8 cellular contexts compared by ENCODE assay signal in genomic region chr19:1490020-1490310, GRCh38. TPM values are rescaled to one million over a fixed set of nuclear protein-coding genes. Genes with fewer than 3 reads are reported as not detected.
A peak's percentile ranks its signal among the peaks of the same experiment; 100 is the strongest.
DNase-seq lines count a peak whose midpoint lies in the region; ATAC-seq and TF ChIP-seq lines count a peak whose summit lies in the region.

No MANE protein-coding gene starts in this region.

- peaks cover 5% of the 10 kb centered on the region for H3K4me1 Mint-ChIP-seq in nephron

- H3K4me3 Mint-ChIP-seq in nephron = peak overlapping the region; percentile 42 to 87 (median 66)

- ATAC-seq in GM18511 (IDR thresholded peaks at IDR 0.05; ENCODE audit: unreplicated experiment) (no peak), foreskin keratinocyte (no peak)

- no peaks in the 10 kb centered on the region for H3K36me3 ChIP-seq in BJ (ENCODE audit: control insufficient read depth, insufficient read depth, low read length)

- CTCF ChIA-PET in BJ (lab: Yijun Ruan, JAX) = interaction anchor here (1.2 kb wide), 1 partner anchor 10 kb away, joined by 4 read pairs; no protein-coding TSS in a partner anchor

- intact Hi-C loops in dorsolateral prefrontal cortex (cut with DNase I) = no loop called here

- no peak overlapping the region for H3K27ac Mint-ChIP-seq in nephron

- TF ChIP-seq CTCF in BJ (IDR thresholded peaks at IDR 0.05; ENCODE audit: insufficient read depth, low read depth, low read length) (no peak), dorsolateral prefrontal cortex (IDR thresholded peaks at IDR 0.05 in 54 of 56, conservative IDR thresholded peaks at IDR 0.05 in 2 of 56; ENCODE audit: low read depth in 1 of 56, partially characterized antibody in 56 of 56) (no peak), nephron (IDR thresholded peaks at IDR 0.05; ENCODE audit: unreplicated experiment in 3 of 3) (no peak), foreskin keratinocyte (conservative IDR thresholded peaks at IDR 0.05) (no peak)

- H3K36me3 Mint-ChIP-seq in nephron (ENCODE audit: low read depth) = no peaks in the 10 kb centered on the region

- H3K9me3 Mint-ChIP-seq in nephron = no peaks in the 10 kb centered on the region

- H3K4me3 ChIP-seq in BJ (ENCODE audit: low read depth, low read length) (peak overlapping the region; percentile 61), dorsolateral prefrontal cortex (peak overlapping the region; percentile 35 to 84 (median 68))
- peak overlapping the region; percentile 69 for H3K4me3 ChIP-seq in Jurkat, Clone E6-1 (ENCODE audit: low read length)

- H3K4me1 ChIP-seq in foreskin keratinocyte = no peaks in the 10 kb centered on the region

- H3K27me3 ChIP-seq in BJ (ENCODE audit: control insufficient read depth, insufficient read depth, low read length) (peaks cover 4% of the 10 kb centered on the region), dorsolateral prefrontal cortex (no peaks in the 10 kb centered on the region), foreskin keratinocyte (no peaks in the 10 kb centered on the region)

- H3K27me3 Mint-ChIP-seq in nephron (ENCODE audit: low read depth) = peaks cover 21% of the 10 kb centered on the region

- POLR2A ChIA-PET in BJ (lab: Charles Lee) = no interaction called here

- peak overlapping the region in 51 of 59 donors; percentile 0 to 86 (median 64) for H3K27ac ChIP-seq in dorsolateral prefrontal cortex
- H3K27ac ChIP-seq in foreskin keratinocyte = no peak overlapping the region

- DNase-seq in BJ (ENCODE audit: low read depth) (no peak), dorsolateral prefrontal cortex (no peak), NCI-H345 (lab: John Stamatoyannopoulos, UW) (no peak), foreskin keratinocyte (no peak), ecto neural progenitor cell (ENCODE audit: low spot score) (no peak)
- DNase-seq in Jurkat, Clone E6-1 (ENCODE audit: low read depth, low spot score) = peak; percentile 39

RNA-seq across cellular contexts. Expression of gene PCSK4, which starts 0.2 kb away (rescaled TPM):
- polyA plus RNA-seq in BJ (2011; rRNA removed) = 0.59 and 1.3 TPM in 2 replicates
- 0.62 and 2.3 TPM in 2 replicates for polyA minus RNA-seq in BJ (2011; rRNA and poly(A)+ RNA removed)
- 6.6 TPM for polyA plus RNA-seq in Jurkat, Clone E6-1 (2012; ENCODE audit: insufficient read depth, insufficient read length)
- total RNA-seq in dorsolateral prefrontal cortex = 10 to 100 TPM in 50 of 120 experiments, 1 to 10 TPM in 70; 4.5 to 20.4 (median 9.5) TPM
- 0.78 and 0.92 TPM in 2 replicates for total RNA-seq in foreskin keratinocyte
- polyA plus RNA-seq in foreskin keratinocyte = 1.0 and 1.1 TPM in 2 replicates

RNA-seq across cellular contexts. Expression of gene REEP6, which starts 1.0 kb away (rescaled TPM):
- polyA plus RNA-seq in BJ (2011; rRNA removed) (1.7 and 3.1 TPM in 2 replicates), foreskin keratinocyte (1.8 and 2.1 TPM in 2 replicates)
- 0.38 and 2.0 TPM in 2 replicates for polyA minus RNA-seq in BJ (2011; rRNA and poly(A)+ RNA removed)
- polyA plus RNA-seq in Jurkat, Clone E6-1 (2012; ENCODE audit: insufficient read depth, insufficient read length) = 10.0 TPM
- total RNA-seq in dorsolateral prefrontal cortex (10 to 100 TPM in 116 of 120 experiments, 1 to 10 TPM in 4; 6.9 to 23.9 (median 14.3) TPM), foreskin keratinocyte (1.1 and 1.4 TPM in 2 replicates)

RNA-seq across cellular contexts. Expression of gene C19orf25, which starts 10.9 kb away (rescaled TPM):
- polyA plus RNA-seq in BJ (2011; rRNA removed) (23.9 and 32.6 TPM in 2 replicates), foreskin keratinocyte (40.3 and 43.0 TPM in 2 replicates)
- polyA minus RNA-seq in BJ (2011; rRNA and poly(A)+ RNA removed) = 6.6 and 9.6 TPM in 2 replicates
- polyA plus RNA-seq in Jurkat, Clone E6-1 (2012; ENCODE audit: insufficient read depth, insufficient read length) = 34.7 TPM
- total RNA-seq in dorsolateral prefrontal cortex (10 to 100 TPM; 28.3 to 63.0 (median 35.2) TPM), foreskin keratinocyte (29.5 and 34.9 TPM in 2 replicates)

RNA-seq across cellular contexts. Expression of gene ADAMTSL5, which starts 22.9 kb away (rescaled TPM):
- polyA plus RNA-seq in BJ (2011; rRNA removed) (15.0 and 21.5 TPM in 2 replicates), foreskin keratinocyte (6.1 and 6.7 TPM in 2 replicates)
- polyA minus RNA-seq in BJ (2011; rRNA and poly(A)+ RNA removed) = 8.0 and 9.9 TPM in 2 replicates
- polyA plus RNA-seq in Jurkat, Clone E6-1 (2012; ENCODE audit: insufficient read depth, insufficient read length) = 11.0 TPM
- total RNA-seq in dorsolateral prefrontal cortex (10 to 100 TPM in 1 of 120 experiments, 1 to 10 TPM in 96, under 1 TPM in 20, not detected in 3; 0.20 to 12.1 (median 1.8) TPM), foreskin keratinocyte (6.0 and 7.2 TPM in 2 replicates)

RNA-seq across cellular contexts. Expression of gene PLK5, which starts 33.9 kb away (rescaled TPM):
- polyA plus RNA-seq in BJ (2011; rRNA removed) (not detected in 2 replicates), foreskin keratinocyte (not detected in 2 replicates)
- not detected in 2 replicates for polyA minus RNA-seq in BJ (2011; rRNA and poly(A)+ RNA removed)
- not detected for polyA plus RNA-seq in Jurkat, Clone E6-1 (2012; ENCODE audit: insufficient read depth, insufficient read length)
- total RNA-seq in dorsolateral prefrontal cortex (10 to 100 TPM in 15 of 120 experiments, 1 to 10 TPM in 105; 1.1 to 17.3 (median 5.5) TPM), foreskin keratinocyte (not detected in 2 replicates)
